Comparison of ENCODE assay signal across 24 cellular contexts in the genomic region with DNA sequence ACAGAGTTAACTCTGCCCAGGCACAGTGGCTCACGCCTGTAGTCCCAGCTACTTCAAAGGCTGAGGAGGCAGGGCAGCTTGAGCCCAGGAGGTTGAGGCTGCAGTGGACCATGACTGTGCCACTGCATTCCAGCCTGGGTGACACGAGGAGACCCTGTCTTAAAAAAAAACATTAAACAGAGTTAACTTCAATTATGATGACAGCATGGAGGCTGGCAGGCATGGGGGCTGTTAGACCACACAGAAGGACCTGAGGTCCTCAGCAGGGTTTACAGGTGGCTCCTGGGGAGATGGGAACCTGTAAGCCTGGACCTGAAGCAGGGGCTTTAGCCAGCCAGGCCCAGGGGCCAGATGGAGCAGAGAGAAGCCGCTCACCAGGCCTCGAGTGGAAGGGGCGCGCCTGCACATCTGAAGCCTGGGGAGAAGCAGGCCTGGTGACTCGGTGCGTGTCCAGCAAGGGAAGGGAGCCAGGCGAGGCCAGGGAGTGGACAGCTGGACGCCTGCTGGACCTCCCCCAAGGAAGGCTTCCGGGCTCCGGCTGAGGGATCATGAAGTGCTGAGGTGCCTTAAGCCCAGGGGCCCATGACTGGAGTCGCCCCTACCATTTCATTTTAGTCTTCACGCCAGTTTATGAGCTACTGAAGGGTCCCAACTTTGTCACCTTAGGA. TPM values are rescaled to one million over a fixed set of nuclear protein-coding genes. Genes with fewer than 3 reads are reported as not detected.
DNase-seq lines count a peak whose midpoint lies in the region; ATAC-seq and TF ChIP-seq lines count a peak whose summit lies in the region.
"Had no signal": no experiment of that assay in that cellular context is flagged by ENCODE, and none has a peak within 500 bp of the region (broad histone marks: within the 10 kb centered on the region; RNA-seq: fewer than 3 reads in every experiment).

No MANE protein-coding gene starts in this region.

- H3K9me2 ChIP-seq in hepatocyte (replicated peaks; ENCODE audit: insufficient read depth) = no peaks in the 10 kb centered on the region

- peak overlapping the region in 6 of 11 experiments; percentile 4 to 50 (median 28); a peak in 5 of 22 replicates for H3K9ac ChIP-seq in BLaER1 treated with 17β-estradiol and CSF1 and Interleukin-3, amounts not matched to agents 10 nM and 100 nM

- H2AFZ ChIP-seq in hepatocyte = no peak overlapping the region
- H2AFZ ChIP-seq: PC-9 had no signal

- peaks cover 0 to 66% (median 33%) of the 10 kb centered on the region in 11 experiments; a peak in 18 of 22 replicates for H4K20me1 ChIP-seq in BLaER1 treated with 17β-estradiol and CSF1 and Interleukin-3, amounts not matched to agents 10 nM and 100 nM
- H4K20me1 ChIP-seq in hepatocyte (ENCODE audit: insufficient read depth, poor library complexity, severe bottlenecking) = no peaks in the 10 kb centered on the region

- peak overlapping the region in 10 of 11 experiments; percentile 12 to 84 (median 60); a peak in 17 of 22 replicates for H3K4me2 ChIP-seq in BLaER1 treated with 17β-estradiol and CSF1 and Interleukin-3, amounts not matched to agents 10 nM and 100 nM
- no peak overlapping the region for H3K4me2 ChIP-seq in hepatocyte
- H3K4me2 ChIP-seq: PC-9 had no signal

- peaks cover 6 to 18% (median 11%) of the 10 kb centered on the region in 11 experiments for H3K36me3 ChIP-seq in BLaER1 treated with 17β-estradiol and CSF1 and Interleukin-3, amounts not matched to agents 10 nM and 100 nM
- H3K36me3 ChIP-seq in WERI-Rb-1 = peaks cover 4% of the 10 kb centered on the region; the same call in 1 of the 2 replicates
- H3K36me3 ChIP-seq in hepatocyte (replicated peaks; ENCODE audit: insufficient read depth, low read depth) = no peaks in the 10 kb centered on the region
- H3K36me3 ChIP-seq: HAP-1, thoracic aorta had no signal

- no peak overlapping the region for H3K27ac ChIP-seq in BLaER1 treated with 17β-estradiol and CSF1 and Interleukin-3, amounts not matched to agents 10 nM and 100 nM
- H3K27ac ChIP-seq in WERI-Rb-1 (peak overlapping the region; percentile 50; the same call in 1 of the 2 replicates), hepatocyte (no peak overlapping the region)
- H3K27ac ChIP-seq: body of pancreas, epithelial cell of prostate, PC-9, thoracic aorta had no signal

- H3K79me2 ChIP-seq in hepatocyte = no peaks in the 10 kb centered on the region

- peak; percentile 41 for DNase-seq in WERI-Rb-1
- peak; percentile 32 for DNase-seq in kidney tubule cell (ENCODE audit: low spot score)
- peak; percentile 13 for DNase-seq in renal cortical epithelial cell (ENCODE audit: low read depth)
- no peak for DNase-seq in hepatocyte (ENCODE audit: low spot score)
- no peak for DNase-seq in GM19240 (ENCODE audit: insufficient read length, low spot score)
- no peak for DNase-seq in activated CD8-positive, alpha-beta memory T cell treated with anti-CD3 and anti-CD28 coated beads, Interleukin-2, amount 50 U/mL, for 48 hours
- DNase-seq: ACHN; activated CD4-positive, alpha-beta memory T cell treated with anti-CD3 and anti-CD28 coated beads, Interleukin-2, amount 10 ng/mL, durations not matched to agents 7 days and 5 days; activated gamma-delta T cell; activated T-cell treated with anti-CD3 and anti-CD28 coated beads for 4 hours; body of pancreas; hippocampal formation; NCI-H510A treated with DMSO at 0.1 percent for 48 hours; nucleus accumbens; PC-9; stimulated activated naive CD4-positive, alpha-beta T cell treated with Interleukin-2 at 50 U/mL for 16 hours; T-helper 1 cell had no signal

- H3K4me3 ChIP-seq in BLaER1 treated with 17β-estradiol and CSF1 and Interleukin-3, amounts not matched to agents 10 nM and 100 nM = no peak overlapping the region
- H3K4me3 ChIP-seq in WERI-Rb-1 (ENCODE audit: low read depth, low read length) (no peak overlapping the region), hepatocyte (no peak overlapping the region)
- H3K4me3 ChIP-seq: body of pancreas, HAP-1, K562, PC-9, thoracic aorta had no signal

- peaks cover 14 to 84% (median 74%) of the 10 kb centered on the region in 10 experiments; a peak in 19 of 20 replicates for H3K4me1 ChIP-seq in BLaER1 treated with 17β-estradiol and CSF1 and Interleukin-3, amounts not matched to agents 10 nM and 100 nM
- peaks cover 8% of the 10 kb centered on the region for H3K4me1 ChIP-seq in hepatocyte (ENCODE audit: insufficient read depth)
- H3K4me1 ChIP-seq: body of pancreas, HAP-1 had no signal

- H3K27me3 ChIP-seq in BLaER1 treated with 17β-estradiol and CSF1 and Interleukin-3, amounts not matched to agents 10 nM and 100 nM = no peaks in the 10 kb centered on the region
- no peaks in the 10 kb centered on the region for H3K27me3 ChIP-seq in WERI-Rb-1 (ENCODE audit: insufficient read depth, low read depth, severe bottlenecking)
- no peaks in the 10 kb centered on the region for H3K27me3 ChIP-seq in hepatocyte
- H3K27me3 ChIP-seq: body of pancreas had no signal

- no peak for TF ChIP-seq CTCF in WERI-Rb-1 (IDR thresholded peaks at IDR 0.05; ENCODE audit: low read depth, low read length)
- no peak for TF ChIP-seq CTCF in hepatocyte (IDR thresholded peaks at IDR 0.05; ENCODE audit: poor library complexity)

- ATAC-seq in HG02588 (IDR thresholded peaks at IDR 0.05; ENCODE audit: unreplicated experiment) = no peak
- ATAC-seq: activated CD4-positive, CD25-positive, alpha-beta regulatory T cell treated with anti-CD3 and anti-CD28 coated beads, Interleukin-2, amount 50 U/mL, for 24 hours; body of pancreas; K562 had no signal

- WGBS in hepatocyte (ENCODE audit: low lambda C conversion rate, missing lambda C conversion rate) = 87% methylated on average over 14 of the region's 14 CpGs

- H3K9me3 ChIP-seq in BLaER1 treated with 17β-estradiol and CSF1 and Interleukin-3, amounts not matched to agents 10 nM and 100 nM (replicated peaks in 1 of 11) = peaks cover 0 to 2% (median 0%) of the 10 kb centered on the region in 11 experiments; a peak in 4 of 22 replicates
- H3K9me3 ChIP-seq in WERI-Rb-1 (ENCODE audit: severe bottlenecking) (no peaks in the 10 kb centered on the region), hepatocyte (ENCODE audit: low read depth) (no peaks in the 10 kb centered on the region)
- H3K9me3 ChIP-seq: body of pancreas, HAP-1, thoracic aorta had no signal

RNA-seq across cellular contexts. Expression of gene RPUSD4, which starts 25.3 kb away (rescaled TPM):
- total RNA-seq in renal cortical epithelial cell = 28.9 and 46.7 TPM in 2 replicates
- 24.0 and 26.4 TPM in 2 replicates for total RNA-seq in hepatocyte
- 13.3 and 16.5 TPM in 2 replicates for polyA plus RNA-seq in hepatocyte

RNA-seq across cellular contexts. Expression of gene FAM118B, which starts 25.4 kb away (rescaled TPM):
- total RNA-seq in renal cortical epithelial cell (45.2 and 64.9 TPM in 2 replicates), hepatocyte (26.5 and 29.6 TPM in 2 replicates)
- 22.1 and 35.2 TPM in 2 replicates for polyA plus RNA-seq in hepatocyte

Comparison
In these comparisons a context has a peak if more than half of its experiments do, and no peak if none do; other contexts are left out.
1. DNase-seq: peak in WERI-Rb-1 (single experiment), kidney tubule cell (single experiment) and renal cortical epithelial cell (single experiment); none in hepatocyte (single experiment), GM19240 (single experiment) and activated CD8-positive, alpha-beta memory T cell treated with anti-CD3 and anti-CD28 coated beads, Interleukin-2, amount 50 U/mL, for 48 hours (single experiment).